Comparison of ENCODE assay signal across 8 cellular contexts in genomic region chr11:59186130-59186594, GRCh38.
DNase-seq lines count a peak whose midpoint lies in the region; ATAC-seq and TF ChIP-seq lines count a peak whose summit lies in the region.

No MANE protein-coding gene starts in this region.

- POLR2A ChIA-PET in GM10248 (lab: Yijun Ruan, JAX) = interaction anchor here (2.6 kb wide), 1 partner anchor 14 kb away, joined by 10 read pairs; the partner anchor contains the start of gene DTX4

- DNase-seq in GM10248 (ENCODE audit: extremely low spot score) (peak; percentile 79), NCI-H69 (lab: John Stamatoyannopoulos, UW) (peak; percentile 17), iPS-NIHi11 (ENCODE audit: low spot score) (peak; percentile 84), MV-4-11 (lab: John Stamatoyannopoulos, UW) (no peak)
- DNase-seq in activated effector memory CD4-positive, alpha-beta T cell treated with Interleukin-2 at 50 U/mL for 16 hours = peak; percentile 22
- peak; percentile 13 to 45 for DNase-seq in stimulated activated CD4-positive, alpha-beta T cell treated with anti-CD3 and anti-CD28 coated beads, Interleukin-4, amount 100 ng/mL, for 4 hours

- peak; percentile 59 for TF ChIP-seq CTCF in GM10248 (IDR thresholded peaks at IDR 0.05; ENCODE audit: control extremely low read depth, extremely low read depth, low read depth, missing control alignments)

- CTCF ChIA-PET in GM10248 (lab: Yijun Ruan, JAX) = interaction anchor here (0.7 to 36.1 kb wide), 24 partner anchors 11 to 618 kb away, joined by 3 to 962 read pairs (median 4); partner anchors contain the start of genes DTX4 and MPEG1

- ATAC-seq in GM21723 (IDR thresholded peaks at IDR 0.05; ENCODE audit: unreplicated experiment) (peak; percentile 74), GM19328 (IDR thresholded peaks at IDR 0.05; ENCODE audit: unreplicated experiment) (no peak)
